9 cellular contexts compared by ENCODE assay signal in the genomic region with DNA sequence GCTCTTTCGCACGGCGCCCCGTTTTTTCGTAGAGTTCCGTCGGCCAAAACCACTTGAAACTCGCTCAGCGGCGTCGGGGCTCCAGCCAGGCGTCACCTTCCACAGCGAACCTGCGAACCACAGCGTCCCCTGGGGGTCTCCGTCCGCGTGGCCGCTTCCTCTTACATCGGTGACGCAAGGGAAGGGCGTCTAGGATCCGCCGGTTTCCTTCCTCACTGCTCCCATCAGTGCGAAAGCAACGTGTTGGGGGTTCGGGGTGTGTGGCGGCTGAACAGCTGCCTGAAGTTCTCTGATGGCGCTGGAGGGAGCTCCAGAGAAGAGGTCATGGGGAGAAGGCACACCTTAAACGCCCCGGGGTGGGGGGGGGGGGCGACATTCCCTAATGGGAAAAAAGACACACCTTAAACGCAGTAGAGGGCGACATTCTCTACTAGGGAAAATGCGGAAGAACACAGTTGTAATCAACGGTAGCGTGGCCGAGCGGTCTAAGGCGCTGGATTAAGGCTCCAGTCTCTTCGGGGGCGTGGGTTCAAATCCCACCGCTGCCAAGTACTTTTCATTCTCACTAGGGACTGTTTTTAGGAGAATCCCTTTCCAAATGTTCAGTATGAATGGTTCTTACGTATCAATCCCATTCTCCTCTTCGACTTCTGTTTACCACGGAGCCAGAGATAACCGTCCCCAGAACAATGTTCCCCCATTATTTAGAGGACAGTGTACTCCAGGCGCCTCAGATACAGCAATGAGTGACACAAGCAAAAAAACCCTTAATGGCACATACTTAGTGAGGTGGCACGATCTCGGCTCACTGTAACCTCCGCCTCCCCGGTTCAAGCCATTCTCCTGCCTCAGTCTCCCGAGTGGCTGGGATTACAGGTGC. TPM values are rescaled to one million over a fixed set of nuclear protein-coding genes. Genes with fewer than 3 reads are reported as not detected.
A peak's percentile ranks its signal among the peaks of the same experiment; 100 is the strongest.
DNase-seq lines count a peak whose midpoint lies in the region; ATAC-seq and TF ChIP-seq lines count a peak whose summit lies in the region.
"Had no signal": no experiment of that assay in that cellular context is flagged by ENCODE, and none has a peak within 500 bp of the region (broad histone marks: within the 10 kb centered on the region; RNA-seq: fewer than 3 reads in every experiment).

No MANE protein-coding gene starts in this region.

- peak overlapping the region; percentile 74 for H3K4me3 Mint-ChIP-seq in central memory CD8-positive, alpha-beta T cell

- H3K27ac ChIP-seq in liver (ENCODE audit: low read depth in 1 of 2, low read length in 2 of 2) (no peak overlapping the region), MM.1S (ENCODE audit: low read length) (no peak overlapping the region)

- peaks cover 4% of the 10 kb centered on the region for H3K4me1 Mint-ChIP-seq in central memory CD8-positive, alpha-beta T cell

- no peak overlapping the region for H3K9ac ChIP-seq in liver (ENCODE audit: low read depth in 1 of 2, low read length in 2 of 2)
- H3K9ac ChIP-seq in MM.1S (ENCODE audit: low read length), result no peak overlapping the region

- H3K9me3 ChIP-seq in HAP-1, result no peaks in the 10 kb centered on the region
- H3K9me3 ChIP-seq in liver (ENCODE audit: control insufficient read depth in 4 of 4, low read length in 3 of 4), result peaks cover 0 to 2% (median 0%) of the 10 kb centered on the region in 4 donors
- H3K9me3 ChIP-seq in MM.1S (replicated peaks; ENCODE audit: insufficient read depth, low read length), result no peaks in the 10 kb centered on the region

- peak overlapping the region; percentile 35 for H3K27ac Mint-ChIP-seq in central memory CD8-positive, alpha-beta T cell (ENCODE audit: low read depth)

- no peak overlapping the region for H2AFZ ChIP-seq in MM.1S (ENCODE audit: low read length)

- TF ChIP-seq CTCF in liver (IDR thresholded peaks at IDR 0.05; ENCODE audit: low read depth, low read length, missing input control) (peak; percentile 12), MM.1S (IDR thresholded peaks at IDR 0.05; ENCODE audit: low read length) (no peak)

- no peak overlapping the region for H3K4me2 ChIP-seq in MM.1S (ENCODE audit: low read depth, low read length)

- H3K79me2 ChIP-seq in MM.1S (ENCODE audit: low read length), result no peaks in the 10 kb centered on the region

- peak; percentile 68 for ATAC-seq in central memory CD8-positive, alpha-beta T cell (replicated peaks; ENCODE audit: extremely low read depth, poor library complexity, severe bottlenecking)
- no peak for ATAC-seq in HG03342 (IDR thresholded peaks at IDR 0.05; ENCODE audit: unreplicated experiment)

- peaks cover 2% of the 10 kb centered on the region; the same call in 1 of the 2 replicates for H3K4me1 ChIP-seq in HAP-1
- H3K4me1 ChIP-seq in liver (ENCODE audit: control insufficient read depth in 4 of 4, insufficient read depth in 4 of 4, low read length in 3 of 4), result peaks cover 0 to 10% (median 3%) of the 10 kb centered on the region in 4 donors
- H3K4me1 ChIP-seq in MM.1S (ENCODE audit: low read length), result no peaks in the 10 kb centered on the region

- H3K9me3 Mint-ChIP-seq in central memory CD8-positive, alpha-beta T cell, result no peaks in the 10 kb centered on the region

- H4K20me1 ChIP-seq in MM.1S (ENCODE audit: insufficient read depth, low read length), result no peaks in the 10 kb centered on the region

- H3K27me3 ChIP-seq in HAP-1 (ENCODE audit: low read depth), result no peaks in the 10 kb centered on the region; the same call in 1 of the 2 replicates
- H3K27me3 ChIP-seq in liver (ENCODE audit: control insufficient read depth in 4 of 4, insufficient read depth in 4 of 4, low read length in 3 of 4), result no peaks in the 10 kb centered on the region
- no peaks in the 10 kb centered on the region; the same call in 1 of the 2 replicates for H3K27me3 ChIP-seq in MM.1S (replicated peaks; ENCODE audit: insufficient read depth, low read length)

- peaks cover 12% of the 10 kb centered on the region for H3K36me3 Mint-ChIP-seq in central memory CD8-positive, alpha-beta T cell (ENCODE audit: insufficient read depth)

- H3F3A ChIP-seq in MM.1S (ENCODE audit: insufficient read depth, low read length), result no peaks in the 10 kb centered on the region

- H3K36me3 ChIP-seq in HAP-1 (replicated peaks) (no peaks in the 10 kb centered on the region), liver (ENCODE audit: control insufficient read depth in 4 of 4, insufficient read depth in 3 of 4, low read depth in 1 of 4, low read length in 3 of 4) (no peaks in the 10 kb centered on the region), MM.1S (replicated peaks; ENCODE audit: insufficient read depth, low read length) (no peaks in the 10 kb centered on the region)

- H3K4me3 ChIP-seq in HAP-1, result peak overlapping the region; percentile 43
- H3K4me3 ChIP-seq in liver (ENCODE audit: low read depth in 1 of 3, low read length in 3 of 3), result peak overlapping the region in 1 of 3 donors; percentile 10
- no peak overlapping the region for H3K4me3 ChIP-seq in MM.1S (ENCODE audit: low read length)

- H3K9me2 ChIP-seq in MM.1S (replicated peaks; ENCODE audit: insufficient read depth, low read length), result no peaks in the 10 kb centered on the region

- WGBS in liver, result 26% methylated on average over 53 of the region's 53 CpGs

- peaks cover 31% of the 10 kb centered on the region for H3K27me3 Mint-ChIP-seq in central memory CD8-positive, alpha-beta T cell

- peak in 1 of 2 donors; percentile 54 for TF ChIP-seq RAD21 in liver (IDR thresholded peaks at IDR 0.05)

- DNase-seq in HAP-1 (ENCODE audit: low spot score in 2 of 2), result peak; percentile 78 to 94
- peak; percentile 70 for DNase-seq in activated CD4-positive, CD25-positive, alpha-beta regulatory T cell treated with anti-CD3 and anti-CD28 coated beads, Interleukin-2, amount 50 U/mL, for 72 hours
- peak; percentile 62 to 64 for DNase-seq in central memory CD8-positive, alpha-beta T cell (ENCODE audit: low spot score in 2 of 2)
- DNase-seq in stimulated activated CD8-positive, alpha-beta memory T cell treated with anti-CD3 and anti-CD28 coated beads, Interleukin-12 subunit alpha, Interleukin-12 subunit beta, amount 100 ng/mL, for 24 hours (ENCODE audit: extremely low read depth), result peak; percentile 49
- no peak for DNase-seq in NCI-H1105 treated with DMSO at 0.1 percent for 48 hours (lab: John Stamatoyannopoulos, UW)
- DNase-seq in MM.1S, result no peak

- in situ Hi-C loops in HAP-1 (cut with MboI; ENCODE audit: low sequenced_read_pairs), result no loop called here

TF ChIP-seq in liver, 16 proteins besides CTCF, POLR2A, EP300 and RAD21:
- TF ChIP-seq, protein P1, sequence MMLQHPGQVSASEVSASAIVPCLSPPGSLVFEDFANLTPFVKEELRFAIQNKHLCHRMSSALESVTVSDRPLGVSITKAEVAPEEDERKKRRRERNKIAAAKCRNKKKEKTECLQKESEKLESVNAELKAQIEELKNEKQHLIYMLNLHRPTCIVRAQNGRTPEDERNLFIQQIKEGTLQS (IDR thresholded peaks at IDR 0.05), result peak; percentile 30
- no peak for TF ChIP-seq EGR1 (IDR thresholded peaks at IDR 0.05; ENCODE audit: low read depth in 2 of 2)
TF ChIP-seq in liver: peak in this region for 1.

RNA-seq across cellular contexts. Expression of a gene that starts 16.3 kb away (rescaled TPM):
- 1 to 10 TPM in 1 of 2 donors, under 1 TPM in 1; 0.42 to 1.1 TPM for total RNA-seq in liver
- under 1 TPM; 0.19 to 0.31 TPM for polyA plus RNA-seq in liver

RNA-seq across cellular contexts. Expression of a gene that starts 56.2 kb away (rescaled TPM):
- not detected for total RNA-seq in liver
- polyA plus RNA-seq in liver, result not detected
- polyA plus RNA-seq: adipose tissue had no signal

Comparison
In these comparisons a context has a peak if more than half of its experiments do, and no peak if none do; other contexts are left out.
1. DNase-seq: peak in HAP-1 (2 of 2), activated CD4-positive, CD25-positive, alpha-beta regulatory T cell treated with anti-CD3 and anti-CD28 coated beads, Interleukin-2, amount 50 U/mL, for 72 hours (single experiment), central memory CD8-positive, alpha-beta T cell (2 of 2) and stimulated activated CD8-positive, alpha-beta memory T cell treated with anti-CD3 and anti-CD28 coated beads, Interleukin-12 subunit alpha, Interleukin-12 subunit beta, amount 100 ng/mL, for 24 hours (single experiment); none in NCI-H1105 treated with DMSO at 0.1 percent for 48 hours (single experiment) and MM.1S (single experiment).